Comparison of ENCODE assay signal across 15 cellular contexts in genomic region chr3:17852217-17852616, GRCh38.
DNase-seq lines count a peak whose midpoint lies in the region; ATAC-seq and TF ChIP-seq lines count a peak whose summit lies in the region.
"Had no signal": no experiment of that assay in that cellular context is flagged by ENCODE, and none has a peak within 500 bp of the region (broad histone marks: within the 10 kb centered on the region; RNA-seq: fewer than 3 reads in every experiment).

No MANE protein-coding gene starts in this region.

- intact Hi-C loops in left ventricle myocardium inferior (cut with micrococcal nuclease), result no loop called here

- H3K9me3 ChIP-seq in left ventricle myocardium inferior (replicated peaks), result peaks cover 18% of the 10 kb centered on the region
- H3K9me3 ChIP-seq: BLaER1, Peyer's patch had no signal

- no peaks in the 10 kb centered on the region for H3K4me1 ChIP-seq in left ventricle myocardium inferior
- H3K4me1 ChIP-seq: BLaER1, parathyroid adenoma, Peyer's patch had no signal

- no peaks in the 10 kb centered on the region for H3K36me3 ChIP-seq in left ventricle myocardium inferior
- H3K36me3 ChIP-seq: BLaER1, Peyer's patch had no signal

- TF ChIP-seq CTCF in left ventricle myocardium inferior (IDR thresholded peaks at IDR 0.05; ENCODE audit: borderline replicate concordance), result no peak

- peaks cover 7% of the 10 kb centered on the region for H3K27me3 ChIP-seq in left ventricle myocardium inferior (ENCODE audit: low read depth)
- H3K27me3 ChIP-seq: BLaER1, Peyer's patch had no signal

- H3K4me3 ChIP-seq in left ventricle myocardium inferior, result no peak overlapping the region
- H3K4me3 ChIP-seq: BLaER1, Peyer's patch had no signal

- peak; percentile 16 for DNase-seq in NCI-H2029 (lab: John Stamatoyannopoulos, UW)
- DNase-seq in T-helper 2 cell, result no peak
- no peak for DNase-seq in left ventricle myocardium inferior
- no peak for DNase-seq in GOT3 (lab: John Stamatoyannopoulos, UW)
- no peak for DNase-seq in NOMO-1 treated with DMSO at 0.1 percent for 48 hours (lab: John Stamatoyannopoulos, UW; ENCODE audit: unreplicated experiment)
- DNase-seq: activated naive CD8-positive, alpha-beta T cell treated with anti-CD3 and anti-CD28 coated beads, Interleukin-2, amount 50 U/mL, for 24 hours; dermis blood vessel endothelial cell; midbrain; NCI-H345; Peyer's patch had no signal

- no peak overlapping the region for H3K27ac ChIP-seq in left ventricle myocardium inferior (replicated peaks)
- H3K27ac ChIP-seq: BLaER1, parathyroid adenoma, Peyer's patch had no signal

- ATAC-seq in GM18519 (IDR thresholded peaks at IDR 0.05; ENCODE audit: low FRiP score, unreplicated experiment), result peak; percentile 69
- ATAC-seq in GM21381 (IDR thresholded peaks at IDR 0.05; ENCODE audit: unreplicated experiment), result peak; percentile 84
- ATAC-seq in HG02938 (IDR thresholded peaks at IDR 0.05; ENCODE audit: unreplicated experiment), result peak; percentile 92
- ATAC-seq: activated naive CD8-positive, alpha-beta T cell treated with anti-CD3 and anti-CD28 coated beads, Interleukin-2, amount 50 U/mL, for 24 hours had no signal
